Comparison of ENCODE assay signal across 9 cellular contexts in genomic region chr18:59846814-59847490, GRCh38. TPM values are rescaled to one million over a fixed set of nuclear protein-coding genes. Genes with fewer than 3 reads are reported as not detected.
DNase-seq lines count a peak whose midpoint lies in the region; ATAC-seq and TF ChIP-seq lines count a peak whose summit lies in the region.
"Had no signal": no experiment of that assay in that cellular context is flagged by ENCODE, and none has a peak within 500 bp of the region (broad histone marks: within the 10 kb centered on the region; RNA-seq: fewer than 3 reads in every experiment).

No MANE protein-coding gene starts in this region.

- no peak overlapping the region for H2AFZ ChIP-seq in smooth muscle cell (ENCODE audit: low read depth)

- peak overlapping the region; percentile 12 for H3K4me2 ChIP-seq in smooth muscle cell

- no peak overlapping the region for H3K9ac ChIP-seq in smooth muscle cell (ENCODE audit: low read depth)

- in situ Hi-C loops in ACHN (cut with HindIII; ENCODE audit: low pct_ligation_motif_present, low pct_unique_long_range_greater_than_20kb, low sequenced_read_pairs): no loop called here

- DNase-seq in EL (peak; percentile 79), GM20000 (ENCODE audit: low spot score) (peak; percentile 80), smooth muscle cell (lab: John Stamatoyannopoulos, UW; ENCODE audit: unreplicated experiment) (peak; percentile 15), NCI-H510A treated with DMSO at 0.1 percent for 48 hours (lab: John Stamatoyannopoulos, UW) (no peak), ACHN (no peak)
- peak; percentile 50 for DNase-seq in activated naive CD8-positive, alpha-beta T cell treated with anti-CD3 and anti-CD28 coated beads, Interleukin-2, amount 50 U/mL, for 24 hours
- DNase-seq in NK-92 treated with Interleukin-12 subunit alpha and Interleukin-12 subunit beta, amount 100 ng/mL, for 24 hours (lab: John Stamatoyannopoulos, UW): no peak

- no peaks in the 10 kb centered on the region for H3F3A ChIP-seq in smooth muscle cell (ENCODE audit: low read depth)

- H3K4me3 ChIP-seq in smooth muscle cell: no peak overlapping the region
- H3K4me3 ChIP-seq: thoracic aorta had no signal

- H3K79me2 ChIP-seq in smooth muscle cell (ENCODE audit: low read depth): no peaks in the 10 kb centered on the region

- no peaks in the 10 kb centered on the region for H3K9me3 Mint-ChIP-seq in activated naive CD8-positive, alpha-beta T cell treated with anti-CD3 and anti-CD28 coated beads, Interleukin-2, amount 50 U/mL, for 24 hours

- H3K4me3 Mint-ChIP-seq in activated naive CD8-positive, alpha-beta T cell treated with anti-CD3 and anti-CD28 coated beads, Interleukin-2, amount 50 U/mL, for 24 hours: no peak overlapping the region

- H3K4me1 Mint-ChIP-seq in activated naive CD8-positive, alpha-beta T cell treated with anti-CD3 and anti-CD28 coated beads, Interleukin-2, amount 50 U/mL, for 24 hours: peaks cover 16% of the 10 kb centered on the region

- WGBS in smooth muscle cell (ENCODE audit: low lambda C conversion rate): 73% methylated on average over 9 of the region's 9 CpGs

- H3K9me3 ChIP-seq in smooth muscle cell (replicated peaks; ENCODE audit: low read depth): no peaks in the 10 kb centered on the region
- H3K9me3 ChIP-seq: thoracic aorta had no signal

- H3K36me3 ChIP-seq in smooth muscle cell (ENCODE audit: low read depth): no peaks in the 10 kb centered on the region
- H3K36me3 ChIP-seq: thoracic aorta had no signal

- ATAC-seq in HG03432 (IDR thresholded peaks at IDR 0.05; ENCODE audit: unreplicated experiment): peak; percentile 94
- peak; percentile 98 for ATAC-seq in activated naive CD8-positive, alpha-beta T cell treated with anti-CD3 and anti-CD28 coated beads, Interleukin-2, amount 50 U/mL, for 24 hours

- H4K20me1 ChIP-seq in smooth muscle cell (ENCODE audit: low read depth): no peaks in the 10 kb centered on the region

- peaks cover 3% of the 10 kb centered on the region for H3K27me3 Mint-ChIP-seq in activated naive CD8-positive, alpha-beta T cell treated with anti-CD3 and anti-CD28 coated beads, Interleukin-2, amount 50 U/mL, for 24 hours

- TF ChIP-seq CTCF in GM20000 (IDR thresholded peaks at IDR 0.05; ENCODE audit: extremely low read depth, missing control alignments) (no peak), smooth muscle cell (IDR thresholded peaks at IDR 0.05; ENCODE audit: borderline replicate concordance, insufficient read depth, poor library complexity, severe bottlenecking) (no peak)

- H3K27ac Mint-ChIP-seq in activated naive CD8-positive, alpha-beta T cell treated with anti-CD3 and anti-CD28 coated beads, Interleukin-2, amount 50 U/mL, for 24 hours: peak overlapping the region; percentile 3

- H3K4me1 ChIP-seq in smooth muscle cell (ENCODE audit: low read depth): no peaks in the 10 kb centered on the region

- peaks cover 24% of the 10 kb centered on the region for H3K27me3 ChIP-seq in smooth muscle cell (ENCODE audit: low read depth)

- H3K27ac ChIP-seq in smooth muscle cell (ENCODE audit: low read depth): no peak overlapping the region
- H3K27ac ChIP-seq: thoracic aorta had no signal

- no peaks in the 10 kb centered on the region for H3K36me3 Mint-ChIP-seq in activated naive CD8-positive, alpha-beta T cell treated with anti-CD3 and anti-CD28 coated beads, Interleukin-2, amount 50 U/mL, for 24 hours (ENCODE audit: low read depth)

RNA-seq across cellular contexts. Expression of gene PMAIP1, which starts 52.8 kb away (rescaled TPM):
- total RNA-seq in smooth muscle cell: 35.9 and 37.5 TPM in 2 replicates
- polyA plus RNA-seq in smooth muscle cell: 18.0 and 36.7 TPM in 2 replicates
- total RNA-seq: thoracic aorta had no signal

Comparison
In these comparisons a context has a peak if more than half of its experiments do, and no peak if none do; other contexts are left out.
1. DNase-seq: peak in EL (single experiment), GM20000 (single experiment), activated naive CD8-positive, alpha-beta T cell treated with anti-CD3 and anti-CD28 coated beads, Interleukin-2, amount 50 U/mL, for 24 hours (single experiment) and smooth muscle cell (single experiment); none in NK-92 treated with Interleukin-12 subunit alpha and Interleukin-12 subunit beta, amount 100 ng/mL, for 24 hours (single experiment), NCI-H510A treated with DMSO at 0.1 percent for 48 hours (single experiment) and ACHN (single experiment).